8 cellular contexts compared by ENCODE assay signal in the genomic region with DNA sequence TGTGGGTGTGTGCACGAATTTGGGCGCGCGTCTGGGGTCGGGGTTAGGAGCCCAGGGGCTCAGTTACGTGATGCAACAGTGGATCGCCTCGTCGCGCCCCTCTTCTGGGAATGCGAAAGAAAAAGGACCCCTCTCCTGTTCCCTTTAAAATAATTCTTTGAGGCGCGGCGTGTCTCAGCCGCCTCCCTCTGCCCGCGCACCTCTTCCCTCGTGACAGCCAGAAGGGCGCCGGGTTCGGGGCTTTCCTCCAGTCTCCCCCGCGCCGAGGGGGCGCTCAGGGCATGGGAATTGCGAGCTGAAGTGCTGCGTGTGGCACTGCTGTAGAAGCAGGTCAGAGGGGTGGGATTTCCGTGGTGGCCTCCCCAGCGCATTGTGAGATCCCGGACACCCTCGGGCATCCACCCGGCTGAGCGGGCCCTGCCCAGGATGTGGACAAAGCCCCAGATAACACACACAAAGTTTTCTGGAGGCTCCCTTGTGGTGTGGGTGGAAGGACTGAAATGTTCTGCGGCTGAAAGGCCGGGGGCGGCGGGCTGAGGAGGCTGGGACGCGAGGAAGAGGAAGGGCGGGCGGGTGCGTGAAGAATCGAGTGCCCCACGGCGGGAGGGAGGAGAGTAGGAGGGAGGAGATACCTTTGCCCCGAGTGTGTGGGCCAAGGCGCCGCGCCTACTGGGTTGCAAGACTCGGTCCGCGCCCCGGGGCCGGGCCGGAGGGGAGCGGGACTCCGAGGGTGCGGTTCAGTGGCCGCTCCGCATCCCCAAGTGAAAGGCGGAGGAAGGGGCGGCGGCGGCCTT. TPM values are rescaled to one million over a fixed set of nuclear protein-coding genes. Genes with fewer than 3 reads are reported as not detected.
DNase-seq lines count a peak whose midpoint lies in the region; ATAC-seq lines count a peak whose summit lies in the region.

No MANE protein-coding gene starts in this region.

- ATAC-seq in GM19023 (IDR thresholded peaks at IDR 0.05; ENCODE audit: unreplicated experiment) = peak; percentile 23
- ATAC-seq in HG03196 (IDR thresholded peaks at IDR 0.05; ENCODE audit: unreplicated experiment) = peak; percentile 29
- peak; percentile 21 to 27 for ATAC-seq in left cardiac atrium

- H3K9ac ChIP-seq in adipocyte (ENCODE audit: low read length) = peak overlapping the region; percentile 98

- H3K36me3 ChIP-seq in adipocyte (ENCODE audit: control insufficient read depth, insufficient read depth, low read length, severe bottlenecking) = peaks cover 11% of the 10 kb centered on the region

- no peaks in the 10 kb centered on the region for H3K27me3 ChIP-seq in adipocyte (replicated peaks; ENCODE audit: control insufficient read depth, insufficient read depth, low read length)

- intact Hi-C loops in left cardiac atrium (cut with DNase I) = loop anchor here in 1 of 2 donors (5.0 kb wide), 1 partner anchor 37 kb away; no protein-coding TSS in a partner anchor
- intact Hi-C loops in posterior vena cava (cut with DNase I) = loop anchor here in 1 of 2 donors (10.0 kb wide), 1 partner anchor 55 kb away; no protein-coding TSS in a partner anchor

- no peaks in the 10 kb centered on the region for H3K9me3 ChIP-seq in adipocyte (ENCODE audit: control insufficient read depth, low read length)

- peaks cover 48% of the 10 kb centered on the region for H3K4me1 ChIP-seq in adipocyte (ENCODE audit: control insufficient read depth, insufficient read depth, low read length)

- H3K4me3 ChIP-seq in adipocyte (ENCODE audit: low read length) = peak overlapping the region; percentile 89

- DNase-seq in Ammon's horn (ENCODE audit: low spot score) = peak; percentile 39
- DNase-seq in SW480 (ENCODE audit: low spot score) = peak; percentile 30
- peak; percentile 73 for DNase-seq in adipocyte (ENCODE audit: low read depth)
- peak; percentile 58 for DNase-seq in left cardiac atrium
- DNase-seq in posterior vena cava (ENCODE audit: low spot score) = peak; percentile 85
- DNase-seq in DMS114 treated with DMSO at 0.1 percent for 48 hours (lab: John Stamatoyannopoulos, UW; ENCODE audit: unreplicated experiment) = no peak

RNA-seq across cellular contexts. Expression of gene SEPTIN11, which starts 0.7 kb away (rescaled TPM):
- total RNA-seq in left cardiac atrium (10 to 100 TPM; 59.6 to 65.6 TPM), posterior vena cava (100 to 1,000 TPM; 140 to 154 TPM)

RNA-seq across cellular contexts. Expression of gene SOWAHB, which starts 52.3 kb away (rescaled TPM):
- total RNA-seq in left cardiac atrium (not detected), posterior vena cava (under 1 TPM in 1 of 2 donors, not detected in 1; 0.19 TPM)
